17 cellular contexts compared by ENCODE assay signal in genomic region chr2:102698369-102699111, GRCh38.
DNase-seq lines count a peak whose midpoint lies in the region; TF ChIP-seq lines count a peak whose summit lies in the region.
"Had no signal": no experiment of that assay in that cellular context is flagged by ENCODE, and none has a peak within 500 bp of the region (broad histone marks: within the 10 kb centered on the region; RNA-seq: fewer than 3 reads in every experiment).

No MANE protein-coding gene starts in this region.

- H3K27ac Mint-ChIP-seq in T-helper 2 cell treated with Interferon-gamma antibody and Interleukin-4, amounts not matched to agents 5 μg/mL and 100 μg/mL, for 36 hours: no peak overlapping the region
- H3K27ac Mint-ChIP-seq: activated T-cell treated with anti-CD3 and anti-CD28 coated beads, Interleukin-2, amount 50 U/mL, for 24 hours; CD4-positive, alpha-beta T cell had no signal

- TF ChIP-seq CTCF in epithelial cell of esophagus (IDR thresholded peaks at IDR 0.05; ENCODE audit: insufficient read depth, low read depth, low read length, missing control alignments) (no peak), stomach (IDR thresholded peaks at IDR 0.05) (no peak)

- no peaks in the 10 kb centered on the region for H3K9me3 ChIP-seq in stomach
- H3K9me3 ChIP-seq: esophagus squamous epithelium had no signal

- no peaks in the 10 kb centered on the region for H3K4me1 Mint-ChIP-seq in T-helper 2 cell treated with Interferon-gamma antibody and Interleukin-4, amounts not matched to agents 5 μg/mL and 100 μg/mL, for 36 hours (ENCODE audit: low read depth)

- no peaks in the 10 kb centered on the region for H3K27me3 ChIP-seq in stomach

- TF ChIP-seq EP300 in stomach (IDR thresholded peaks at IDR 0.05): no peak

- no peak overlapping the region for H3K27ac ChIP-seq in stomach
- H3K27ac ChIP-seq: coronary artery, esophagus squamous epithelium had no signal

- no peaks in the 10 kb centered on the region for H3K9me3 Mint-ChIP-seq in T-helper 2 cell treated with Interferon-gamma antibody and Interleukin-4, amounts not matched to agents 5 μg/mL and 100 μg/mL, for 36 hours
- H3K9me3 Mint-ChIP-seq: activated T-cell treated with anti-CD3 and anti-CD28 coated beads, Interleukin-2, amount 50 U/mL, for 24 hours; CD4-positive, alpha-beta T cell had no signal

- WGBS in stomach, 5 donors: 72 to 82% (median 74%) methylated on average over 6 of the region's 6 CpGs

- H3K27me3 Mint-ChIP-seq in T-helper 2 cell treated with Interferon-gamma antibody and Interleukin-4, amounts not matched to agents 5 μg/mL and 100 μg/mL, for 36 hours (ENCODE audit: low read depth): peaks cover 11% of the 10 kb centered on the region
- H3K27me3 Mint-ChIP-seq: CD4-positive, alpha-beta T cell had no signal

- no peaks in the 10 kb centered on the region for H3K36me3 Mint-ChIP-seq in T-helper 2 cell treated with Interferon-gamma antibody and Interleukin-4, amounts not matched to agents 5 μg/mL and 100 μg/mL, for 36 hours (ENCODE audit: low read depth)

- peaks cover 0 to 38% (median 11%) of the 10 kb centered on the region in 4 donors for H3K36me3 ChIP-seq in stomach
- H3K36me3 ChIP-seq: esophagus squamous epithelium had no signal

- peak; percentile 55 for DNase-seq in NCI-H146 (lab: John Stamatoyannopoulos, UW)
- DNase-seq in NCI-H146 treated with DMSO at 0.1 percent for 48 hours (lab: John Stamatoyannopoulos, UW; ENCODE audit: unreplicated experiment): no peak
- DNase-seq in NCI-H2029 treated with DMSO at 0.1 percent for 48 hours (lab: John Stamatoyannopoulos, UW): peak; percentile 42
- DNase-seq in epithelial cell of esophagus (ENCODE audit: low read depth): peak; percentile 87
- DNase-seq in stomach: peak; percentile 82
- no peak for DNase-seq in superior temporal gyrus (ENCODE audit: extremely low spot score)
- no peak for DNase-seq in T-helper 2 cell treated with Interferon-gamma antibody and Interleukin-4, amounts not matched to agents 5 μg/mL and 100 μg/mL, for 36 hours (ENCODE audit: low spot score)
- no peak for DNase-seq in epidermal melanocyte (ENCODE audit: insufficient read length, low spot score)
- DNase-seq: 8988T; activated CD4-positive, alpha-beta T cell treated with anti-CD3 and anti-CD28 coated beads for 4 hours; activated T-cell treated with anti-CD3 and anti-CD28 coated beads, Interleukin-2, amount 50 U/mL, for 24 hours; amniotic stem cell; CD4-positive, alpha-beta T cell; esophagus squamous epithelium; stimulated activated naive CD4-positive, alpha-beta T cell; T-helper 2 cell had no signal

- intact Hi-C loops in stomach (cut with DNase I; ENCODE audit: low total_unique reads): no loop called here

- no peak overlapping the region for H3K4me3 ChIP-seq in epithelial cell of esophagus (ENCODE audit: low read length)
- H3K4me3 ChIP-seq in stomach: no peak overlapping the region
- H3K4me3 ChIP-seq: coronary artery, esophagus squamous epithelium had no signal

- no peak overlapping the region for H3K4me3 Mint-ChIP-seq in T-helper 2 cell treated with Interferon-gamma antibody and Interleukin-4, amounts not matched to agents 5 μg/mL and 100 μg/mL, for 36 hours
- H3K4me3 Mint-ChIP-seq: activated T-cell treated with anti-CD3 and anti-CD28 coated beads, Interleukin-2, amount 50 U/mL, for 24 hours; CD4-positive, alpha-beta T cell had no signal

- TF ChIP-seq POLR2A in stomach (IDR thresholded peaks at IDR 0.05): no peak

- no peaks in the 10 kb centered on the region for H3K4me1 ChIP-seq in stomach
- H3K4me1 ChIP-seq: esophagus squamous epithelium had no signal

Comparison
In these comparisons a context has a peak if more than half of its experiments do, and no peak if none do; other contexts are left out.
1. DNase-seq: peak in NCI-H146 (single experiment), NCI-H2029 treated with DMSO at 0.1 percent for 48 hours (single experiment), epithelial cell of esophagus (single experiment) and stomach (single experiment); none in NCI-H146 treated with DMSO at 0.1 percent for 48 hours (single experiment), superior temporal gyrus (single experiment), T-helper 2 cell treated with Interferon-gamma antibody and Interleukin-4, amounts not matched to agents 5 μg/mL and 100 μg/mL, for 36 hours (single experiment) and epidermal melanocyte (single experiment).